ENCODE assay signal across 1 cellular context in genomic region chr22:38638734-38639133, GRCh38.
A peak's percentile ranks its signal among the peaks of the same experiment; 100 is the strongest.
TF ChIP-seq lines count a peak whose summit lies in the region.

No MANE protein-coding gene starts in this region.

TF ChIP-seq in HepG2, 621 proteins besides CTCF, POLR2A, EP300 and RAD21:
- peak; percentile 16; the same call in 1 of the 2 replicates for TF ChIP-seq TFAP4 (IDR thresholded peaks at IDR 0.05; ENCODE audit: borderline replicate concordance, low read depth)
- no peak for TF ChIP-seq ZNF569 (CRISPR knock-in tag; IDR thresholded peaks at IDR 0.05; ENCODE audit: borderline replicate concordance)
